ENCODE assay signal across 1 cellular context in genomic region chr3:15430624-15431023, GRCh38.
A peak's percentile ranks its signal among the peaks of the same experiment; 100 is the strongest.
TF ChIP-seq lines count a peak whose summit lies in the region.

No MANE protein-coding gene starts in this region.

TF ChIP-seq in A549, 52 proteins besides CTCF, POLR2A, EP300 and RAD21:
- TF ChIP-seq USF2 (IDR thresholded peaks at IDR 0.05) (peak; percentile 42; the same call in 1 of the 2 replicates), POLR2AphosphoS2 (conservative IDR thresholded peaks at IDR 0.05; ENCODE audit: low read length) (no peak)
TF ChIP-seq in A549: peak in this region for 1.
